In genomic region chr20:63627129-63627699, GRCh38 we compare ENCODE assay signal across 1 cellular context.
A peak's percentile ranks its signal among the peaks of the same experiment; 100 is the strongest.
TF ChIP-seq lines count a peak whose summit lies in the region.

No MANE protein-coding gene starts in this region.

TF ChIP-seq in HEK293, 187 proteins besides CTCF, POLR2A, EP300 and RAD21 (continued from another document and continues in another):
- TF ChIP-seq ZNF280C (tag by site-specific recombination; IDR thresholded peaks at IDR 0.05) (no peak), MYNN (tag by site-specific recombination; IDR thresholded peaks at IDR 0.05; ENCODE audit: borderline replicate concordance) (no peak), INSM2 (tag by site-specific recombination; IDR thresholded peaks at IDR 0.05) (no peak), MEIS1 (CRISPR knock-in tag; IDR thresholded peaks at IDR 0.05; ENCODE audit: borderline replicate concordance) (no peak), ZNF677 (tag by site-specific recombination; IDR thresholded peaks at IDR 0.05) (no peak), ZNF404 (tag by site-specific recombination; IDR thresholded peaks at IDR 0.05) (no peak), ZNF510 (tag by site-specific recombination; IDR thresholded peaks at IDR 0.05; ENCODE audit: insufficient replicate concordance) (no peak), ZNF23 (tag by site-specific recombination; IDR thresholded peaks at IDR 0.05; ENCODE audit: borderline replicate concordance) (no peak), ZNF76 (tag by site-specific recombination; IDR thresholded peaks at IDR 0.05; ENCODE audit: borderline replicate concordance, low read depth) (peak; percentile 71; the same call in 1 of the 2 replicates), HOXD13 (CRISPR knock-in tag; IDR thresholded peaks at IDR 0.05; ENCODE audit: borderline replicate concordance) (no peak), ZNF548 (tag by site-specific recombination; IDR thresholded peaks at IDR 0.05) (no peak), ZNF501 (tag by site-specific recombination; IDR thresholded peaks at IDR 0.05) (peak; percentile 75; the same call in 1 of the 2 replicates), ZNF629 (tag by site-specific recombination; IDR thresholded peaks at IDR 0.05) (0 out of 2 replicates have a peak, but pooled peaks have one; percentile 38), ZNF621 (tag by site-specific recombination; IDR thresholded peaks at IDR 0.05) (no peak), PBX3 (CRISPR knock-in tag; IDR thresholded peaks at IDR 0.05) (no peak), ZNF521 (tag by site-specific recombination; IDR thresholded peaks at IDR 0.05) (no peak), ZNF580 (tag by site-specific recombination; IDR thresholded peaks at IDR 0.05) (no peak), ZNF660 (tag by site-specific recombination; IDR thresholded peaks at IDR 0.05) (no peak), ZNF433 (tag by site-specific recombination; IDR thresholded peaks at IDR 0.05; ENCODE audit: low read depth) (no peak), KLF10 (tag by site-specific recombination; IDR thresholded peaks at IDR 0.05) (peak; percentile 44; the same call in 1 of the 2 replicates), ZNF19 (tag by site-specific recombination; IDR thresholded peaks at IDR 0.05; ENCODE audit: low read depth) (no peak), ZNF184 (tag by site-specific recombination; IDR thresholded peaks at IDR 0.05) (no peak), OSR2 (tag by site-specific recombination; IDR thresholded peaks at IDR 0.05) (no peak), ZNF394 (tag by site-specific recombination; IDR thresholded peaks at IDR 0.05; ENCODE audit: borderline replicate concordance) (no peak), ZBTB49 (tag by site-specific recombination; IDR thresholded peaks at IDR 0.05; ENCODE audit: low read depth) (no peak), SETDB1 (IDR thresholded peaks at IDR 0.05; ENCODE audit: insufficient read length, low read length) (no peak), GLIS1 (tag by site-specific recombination; IDR thresholded peaks at IDR 0.05) (peak; percentile 50), ZNF157 (tag by site-specific recombination; IDR thresholded peaks at IDR 0.05) (no peak), TRIM28 (IDR thresholded peaks at IDR 0.05; ENCODE audit: borderline replicate concordance, low read length) (no peak), SP3 (tag by site-specific recombination; IDR thresholded peaks at IDR 0.05) (peak; percentile 51), ZNF302 (tag by site-specific recombination; IDR thresholded peaks at IDR 0.05; ENCODE audit: low read depth) (no peak), ATF2 (tag by site-specific recombination; IDR thresholded peaks at IDR 0.05; ENCODE audit: low read depth) (no peak), ZNF24 (tag by site-specific recombination; IDR thresholded peaks at IDR 0.05) (no peak), ZNF341 (tag by site-specific recombination; IDR thresholded peaks at IDR 0.05; ENCODE audit: low read depth) (no peak), ZNF747 (tag by site-specific recombination; IDR thresholded peaks at IDR 0.05) (no peak), ELK4 (IDR thresholded peaks at IDR 0.05; ENCODE audit: borderline replicate concordance, low read depth, low read length) (no peak), ZNF488 (tag by site-specific recombination; IDR thresholded peaks at IDR 0.05) (no peak), ZSCAN4 (tag by site-specific recombination; IDR thresholded peaks at IDR 0.05) (no peak), ZBTB48 (tag by site-specific recombination; IDR thresholded peaks at IDR 0.05) (peak; percentile 87), ZNF664 (tag by site-specific recombination; IDR thresholded peaks at IDR 0.05) (no peak), ZNF48 (tag by site-specific recombination; IDR thresholded peaks at IDR 0.05) (no peak), ZFP3 (tag by site-specific recombination; IDR thresholded peaks at IDR 0.05; ENCODE audit: low read depth) (no peak), ZNF530 (tag by site-specific recombination; IDR thresholded peaks at IDR 0.05; ENCODE audit: low read depth) (no peak), ZNF133 (tag by site-specific recombination; IDR thresholded peaks at IDR 0.05) (no peak), ZBTB1 (tag by site-specific recombination; IDR thresholded peaks at IDR 0.05) (0 out of 2 replicates have a peak, but pooled peaks have one; percentile 59), ZNF585B (tag by site-specific recombination; IDR thresholded peaks at IDR 0.05) (0 out of 2 replicates have a peak, but pooled peaks have one; percentile 3), IKZF3 (tag by site-specific recombination; IDR thresholded peaks at IDR 0.05) (no peak), ZNF132 (tag by site-specific recombination; IDR thresholded peaks at IDR 0.05; ENCODE audit: borderline replicate concordance) (no peak), KLF17 (tag by site-specific recombination; IDR thresholded peaks at IDR 0.05) (peak; percentile 73), BCL11B (tag by site-specific recombination; IDR thresholded peaks at IDR 0.05; ENCODE audit: low read depth) (no peak), HOXA7 (CRISPR knock-in tag; IDR thresholded peaks at IDR 0.05; ENCODE audit: borderline replicate concordance) (no peak), ZNF416 (tag by site-specific recombination; IDR thresholded peaks at IDR 0.05) (no peak), ZNF335 (tag by site-specific recombination; conservative IDR thresholded peaks at IDR 0.05) (peak; percentile 73), ZNF623 (tag by site-specific recombination; IDR thresholded peaks at IDR 0.05) (no peak), KLF7 (tag by site-specific recombination; IDR thresholded peaks at IDR 0.05; ENCODE audit: borderline replicate concordance) (peak; percentile 57; the same call in 1 of the 2 replicates), ZSCAN5A (tag by site-specific recombination; IDR thresholded peaks at IDR 0.05) (peak; percentile 92), ZIC2 (tag by site-specific recombination; IDR thresholded peaks at IDR 0.05) (peak; percentile 86), ZNF248 (tag by site-specific recombination; IDR thresholded peaks at IDR 0.05) (no peak)
